Comparison of ENCODE assay signal across 9 cellular contexts in the genomic region with DNA sequence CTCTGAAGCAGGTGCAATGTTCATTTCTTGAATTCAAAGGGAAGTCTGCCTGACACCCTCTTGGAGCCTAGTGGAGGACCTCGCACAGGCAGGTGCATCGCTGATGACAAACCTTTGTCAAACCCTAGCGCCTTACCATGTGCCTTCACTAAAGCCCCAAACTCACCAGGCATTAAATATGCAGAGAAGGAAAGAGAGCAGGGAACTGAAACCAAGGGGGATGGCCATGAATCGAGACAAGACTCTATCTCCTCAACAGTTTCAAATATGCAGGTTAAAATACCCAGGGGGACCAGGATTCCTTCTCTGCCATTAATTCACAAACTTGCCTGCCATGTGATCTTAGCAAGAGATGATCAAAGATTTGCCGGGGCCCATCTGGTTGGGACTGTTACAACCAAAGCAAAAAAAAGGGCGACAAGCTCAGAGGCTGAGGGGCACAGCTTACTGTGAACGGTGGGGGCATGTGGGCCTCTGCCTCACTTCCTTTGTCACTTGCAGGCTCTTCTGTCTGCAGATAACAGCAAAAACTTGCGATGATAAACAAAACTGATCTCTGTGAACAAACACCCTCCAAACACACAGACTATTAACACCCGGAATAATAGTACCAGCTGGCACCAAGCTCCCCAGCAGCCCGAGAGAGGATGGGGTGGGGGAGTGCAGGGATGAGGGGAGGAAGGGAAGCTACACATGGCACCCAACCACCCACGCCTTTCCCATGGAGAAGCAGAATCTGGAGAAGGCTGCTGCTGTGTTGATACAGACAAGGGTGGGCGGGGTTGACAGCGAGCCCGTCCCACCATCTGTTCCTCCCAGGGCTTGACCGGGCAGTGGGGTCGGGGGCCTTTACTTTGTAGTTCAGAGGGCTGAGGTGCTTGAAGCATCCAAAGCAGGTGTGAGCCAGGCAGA. TPM values are rescaled to one million over a fixed set of nuclear protein-coding genes. Genes with fewer than 3 reads are reported as not detected.
DNase-seq lines count a peak whose midpoint lies in the region; ATAC-seq and TF ChIP-seq lines count a peak whose summit lies in the region.
"Had no signal": no experiment of that assay in that cellular context is flagged by ENCODE, and none has a peak within 500 bp of the region (broad histone marks: within the 10 kb centered on the region; RNA-seq: fewer than 3 reads in every experiment).

No MANE protein-coding gene starts in this region.

- POLR2A ChIA-PET in CD4-positive, alpha-beta T cell (lab: Charles Lee): interaction anchor here (0.7 to 2.9 kb wide), 8 partner anchors 9 to 76 kb away, joined by 3 to 12 read pairs (median 5); a partner anchor contains a TSS
- POLR2A ChIA-PET in MCF 10A (lab: Yijun Ruan, JAX): interaction anchor here (0.6 kb wide), 1 partner anchor 14 kb away, joined by 3 read pairs; no protein-coding TSS in a partner anchor

- DNase-seq in CD4-positive, alpha-beta T cell: peak in 2 of 10 experiments; percentile 24 to 30
- DNase-seq in SIG-M5 (lab: John Stamatoyannopoulos, UW) (peak; percentile 29), immature natural killer cell (peak; percentile 45 to 66 (median 53)), GF-D8 (lab: John Stamatoyannopoulos, UW) (no peak), SW 1271 (lab: John Stamatoyannopoulos, UW) (no peak), MCF 10A (ENCODE audit: unreplicated experiment) (no peak)

- peaks cover 55% of the 10 kb centered on the region for H3K4me1 Mint-ChIP-seq in CD4-positive, alpha-beta T cell (ENCODE audit: low read depth)
- H3K4me1 Mint-ChIP-seq in immature natural killer cell (peaks cover 62 to 66% of the 10 kb centered on the region in 2 donors), MCF 10A (ENCODE audit: insufficient read depth, unreplicated experiment) (no peaks in the 10 kb centered on the region)

- peaks cover 67% of the 10 kb centered on the region for H3K36me3 Mint-ChIP-seq in CD4-positive, alpha-beta T cell (ENCODE audit: low read depth)
- H3K36me3 Mint-ChIP-seq in immature natural killer cell: peaks cover 4 to 30% (median 10%) of the 10 kb centered on the region in 3 donors
- H3K36me3 Mint-ChIP-seq in MCF 10A (ENCODE audit: insufficient read depth, unreplicated experiment): peaks cover 38% of the 10 kb centered on the region

- H3K27me3 Mint-ChIP-seq in CD4-positive, alpha-beta T cell: no peaks in the 10 kb centered on the region
- H3K27me3 Mint-ChIP-seq in immature natural killer cell (ENCODE audit: low read depth in 3 of 3) (peaks cover 2 to 8% (median 7%) of the 10 kb centered on the region in 3 donors), MCF 10A (ENCODE audit: insufficient read depth, unreplicated experiment) (no peaks in the 10 kb centered on the region)

- H3K4me3 Mint-ChIP-seq in CD4-positive, alpha-beta T cell: peak overlapping the region; percentile 22
- H3K4me3 Mint-ChIP-seq in immature natural killer cell: peak overlapping the region; percentile 74 to 89 (median 80)
- no peak overlapping the region for H3K4me3 Mint-ChIP-seq in MCF 10A (ENCODE audit: unreplicated experiment)

- no peaks in the 10 kb centered on the region for H3K9me3 ChIP-seq in CD4-positive, alpha-beta T cell (ENCODE audit: control insufficient read depth, low read length)

- BruUV-seq in MCF 10A (replicated peaks; lab: Mats Ljungman, UMichigan): no TSS peak

- ATAC-seq in CD4-positive, alpha-beta T cell (ENCODE audit: poor library complexity): peak; percentile 80
- peak; percentile 57 for ATAC-seq in GM18873 (IDR thresholded peaks at IDR 0.05; ENCODE audit: low FRiP score, unreplicated experiment)
- ATAC-seq in HG03045 (IDR thresholded peaks at IDR 0.05; ENCODE audit: unreplicated experiment): peak; percentile 54
- ATAC-seq: HCT116 had no signal

- no peak for TF ChIP-seq CTCF in CD4-positive, alpha-beta T cell (IDR thresholded peaks at IDR 0.05)
- no peak for TF ChIP-seq CTCF in MCF 10A (IDR thresholded peaks at IDR 0.05; ENCODE audit: unreplicated experiment)

- no peaks in the 10 kb centered on the region for H3K27me3 ChIP-seq in CD4-positive, alpha-beta T cell (ENCODE audit: control insufficient read depth, insufficient read depth, low read length)

- intact Hi-C loops in CD4-positive, alpha-beta T cell (cut with DNase I, micrococcal nuclease): loop anchor here in 1 of 2 experiments (10.0 kb wide), 1 partner anchor 293 kb away; no protein-coding TSS in a partner anchor
- intact Hi-C loops in MCF 10A (cut with micrococcal nuclease): loop anchor here (5.0 kb wide), 2 partner anchors 129 to 291 kb away; no protein-coding TSS in a partner anchor

- CTCF ChIA-PET in CD4-positive, alpha-beta T cell (lab: Charles Lee): no interaction called here
- CTCF ChIA-PET in MCF 10A (lab: Yijun Ruan, JAX): interaction anchor here (1.2 to 6.3 kb wide), 4 partner anchors 24 to 375 kb away, joined by 3 to 58 read pairs (median 4); no protein-coding TSS in a partner anchor

- no peaks in the 10 kb centered on the region for H3K9me3 Mint-ChIP-seq in CD4-positive, alpha-beta T cell
- H3K9me3 Mint-ChIP-seq in immature natural killer cell: no peaks in the 10 kb centered on the region
- H3K9me3 Mint-ChIP-seq in MCF 10A (ENCODE audit: unreplicated experiment): no peaks in the 10 kb centered on the region

- H3K27ac ChIP-seq in CD4-positive, alpha-beta T cell (ENCODE audit: low read depth, low read length): peak overlapping the region; percentile 46

- peak overlapping the region; percentile 96 for H3K27ac Mint-ChIP-seq in CD4-positive, alpha-beta T cell
- peak overlapping the region; percentile 90 to 96 (median 94) for H3K27ac Mint-ChIP-seq in immature natural killer cell
- no peak overlapping the region for H3K27ac Mint-ChIP-seq in MCF 10A (ENCODE audit: low read depth, unreplicated experiment)

RNA-seq across cellular contexts. Expression of a gene that starts 33.9 kb away (rescaled TPM):
- total RNA-seq in CD4-positive, alpha-beta T cell: 100 to 1,000 TPM; 199 to 204 TPM
- 10 to 100 TPM; 10.1 to 27.4 (median 11.1) TPM for polyA plus RNA-seq in immature natural killer cell
- 52.1 and 71.2 TPM in 2 replicates for total RNA-seq in MCF 10A (2022)

RNA-seq across cellular contexts. Expression of a gene that starts 38.4 kb away (rescaled TPM):
- under 1 TPM; 0.34 to 0.47 TPM for total RNA-seq in CD4-positive, alpha-beta T cell
- 1 to 10 TPM in 2 of 3 donors, under 1 TPM in 1; 0.86 to 2.4 (median 1.5) TPM for polyA plus RNA-seq in immature natural killer cell
- 25.0 and 35.8 TPM in 2 replicates for total RNA-seq in MCF 10A (2022)

RNA-seq across cellular contexts. Expression of a gene that starts 40.6 kb away (rescaled TPM):
- total RNA-seq in CD4-positive, alpha-beta T cell: not detected
- polyA plus RNA-seq in immature natural killer cell: not detected
- not detected in 2 replicates for total RNA-seq in MCF 10A (2022)

Comparison
In these comparisons a context has a peak if more than half of its experiments do, and no peak if none do; other contexts are left out.
1. DNase-seq: peak in SIG-M5 (single experiment) and immature natural killer cell (3 of 3); none in GF-D8 (single experiment), SW 1271 (0 of 2) and MCF 10A (single experiment).
2. RNA of a gene that starts 38.4 kb away (total RNA-seq): 25.0 to 35.8 TPM in MCF 10A; 0.34 to 0.47 TPM in CD4-positive, alpha-beta T cell; every median in the first group is over 10 times any median in the second.
3. Peak in every context shown above with its lines, with median percentiles within 50 percentile points of each other: ATAC-seq.